Comparison of ENCODE assay signal across 29 cellular contexts in the genomic region with DNA sequence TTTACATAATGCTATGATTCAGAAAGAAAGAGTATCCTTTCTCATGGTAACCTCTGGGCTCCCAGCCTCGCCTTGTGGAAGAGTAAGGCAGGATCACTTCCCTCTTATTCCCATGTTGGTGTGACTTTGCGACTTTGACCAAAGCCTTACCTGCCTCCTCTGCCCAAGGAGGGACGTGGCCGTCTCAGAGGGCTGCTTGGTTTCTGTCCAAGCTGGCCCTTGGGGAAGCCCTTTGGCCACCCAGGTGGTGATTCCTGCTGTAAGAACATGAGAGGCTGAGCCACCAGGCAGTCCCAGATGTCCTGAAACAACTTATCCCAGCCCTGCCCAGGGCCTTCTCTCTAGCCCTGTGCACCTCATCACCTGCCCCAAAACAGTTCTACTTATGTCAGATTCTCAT. TPM values are rescaled to one million over a fixed set of nuclear protein-coding genes. Genes with fewer than 3 reads are reported as not detected.
"Had no signal": no experiment of that assay in that cellular context is flagged by ENCODE, and none has a peak within 500 bp of the region (broad histone marks: within the 10 kb centered on the region; RNA-seq: fewer than 3 reads in every experiment).

No MANE protein-coding gene starts in this region.

- H3K27ac Mint-ChIP-seq: activated naive CD8-positive, alpha-beta T cell treated with anti-CD3 and anti-CD28 coated beads for 36 hours; memory B cell; nephron progenitor cell had no signal

- H3K9ac ChIP-seq: parathyroid adenoma had no signal

- H3K4me1 Mint-ChIP-seq: activated naive CD8-positive, alpha-beta T cell treated with anti-CD3 and anti-CD28 coated beads for 36 hours; central memory CD8-positive, alpha-beta T cell; memory B cell had no signal

- H2AFZ ChIP-seq: parathyroid adenoma had no signal

- H3K79me2 ChIP-seq: parathyroid adenoma had no signal

- H3K27ac ChIP-seq: breast epithelium, colonic mucosa, dorsolateral prefrontal cortex, esophagus muscularis mucosa, gastroesophageal sphincter, parathyroid adenoma had no signal

- FAIRE-seq: TTC549 had no signal

- H3K9me3 Mint-ChIP-seq: activated T-cell treated with anti-CD3 and anti-CD28 coated beads, Interleukin-2, amount 50 U/mL, for 4 hours; central memory CD8-positive, alpha-beta T cell; memory B cell; nephron progenitor cell had no signal

- H3K36me3 Mint-ChIP-seq: activated naive CD8-positive, alpha-beta T cell treated with anti-CD3 and anti-CD28 coated beads for 36 hours; memory B cell had no signal

- H3K4me1 ChIP-seq: breast epithelium, colonic mucosa, esophagus muscularis mucosa, gastroesophageal sphincter had no signal

- H3K4me3 Mint-ChIP-seq: activated naive CD8-positive, alpha-beta T cell treated with anti-CD3 and anti-CD28 coated beads for 36 hours; activated T-cell treated with anti-CD3 and anti-CD28 coated beads, Interleukin-2, amount 50 U/mL, for 4 hours; central memory CD8-positive, alpha-beta T cell; memory B cell; nephron progenitor cell had no signal

- ATAC-seq: activated T-cell treated with anti-CD3 and anti-CD28 coated beads, Interleukin-2, amount 50 U/mL, for 4 hours; gastroesophageal sphincter; left cardiac atrium; right cardiac atrium had no signal

- H3K9me3 ChIP-seq: breast epithelium, colonic mucosa, esophagus muscularis mucosa, gastroesophageal sphincter had no signal

- H3K4me3 ChIP-seq: breast epithelium, colonic mucosa, dorsolateral prefrontal cortex, esophagus muscularis mucosa, gastroesophageal sphincter had no signal

- H3K27me3 ChIP-seq: breast epithelium, colonic mucosa, esophagus muscularis mucosa, gastroesophageal sphincter had no signal

- DNase-seq: activated CD4-positive, alpha-beta T cell treated with anti-CD3 and anti-CD28 coated beads for 4 hours; activated CD4-positive, alpha-beta T cell treated with anti-CD3 and anti-CD28 coated beads, Interleukin-2, amount 50 U/mL, for 48 hours; activated CD4-positive, CD25-positive, alpha-beta regulatory T cell; activated CD8-positive, alpha-beta memory T cell treated with anti-CD3 and anti-CD28 coated beads, Interleukin-2, amount 50 U/mL, for 48 hours; activated naive CD4-positive, alpha-beta T cell treated with Interleukin-2 at 50 U/mL for 16 hours; activated naive CD8-positive, alpha-beta T cell treated with anti-CD3 and anti-CD28 coated beads for 36 hours; activated T-cell treated with anti-CD3 and anti-CD28 coated beads, Interleukin-2, amount 50 U/mL, for 4 hours; colonic mucosa; dorsolateral prefrontal cortex; head of caudate nucleus; hypothalamus; left cardiac atrium; nephron progenitor cell; nucleus accumbens; right cardiac atrium; stimulated activated CD4-positive, alpha-beta T cell treated with anti-CD3 and anti-CD28 coated beads, Interleukin-4, amount 100 ng/mL, for 24 hours; stimulated activated naive CD4-positive, alpha-beta T cell treated with Interleukin-2 at 50 U/mL for 16 hours had no signal

- H3K36me3 ChIP-seq: breast epithelium, colonic mucosa, esophagus muscularis mucosa, gastroesophageal sphincter had no signal

RNA-seq across cellular contexts. Expression of gene UGT1A6, which starts 6.0 kb away (rescaled TPM):
- total RNA-seq: activated CD8-positive, alpha-beta memory T cell treated with anti-CD3 and anti-CD28 coated beads for 36 hours; activated naive CD8-positive, alpha-beta T cell treated with anti-CD3 and anti-CD28 coated beads for 36 hours; breast epithelium; dorsolateral prefrontal cortex; esophagus muscularis mucosa; left cardiac atrium; mononuclear cell; pulmonary artery endothelial cell; right cardiac atrium; subcutaneous adipose tissue had no signal
- polyA plus RNA-seq: right cardiac atrium had no signal

RNA-seq across cellular contexts. Expression of gene UGT1A5, which starts 14.0 kb away (rescaled TPM):
- total RNA-seq: activated CD8-positive, alpha-beta memory T cell treated with anti-CD3 and anti-CD28 coated beads for 36 hours; activated naive CD8-positive, alpha-beta T cell treated with anti-CD3 and anti-CD28 coated beads for 36 hours; activated T-cell treated with anti-CD3 and anti-CD28 coated beads, Interleukin-2, amount 50 U/mL, for 4 hours; breast epithelium; esophagus muscularis mucosa; gastroesophageal sphincter; left cardiac atrium; mononuclear cell; pulmonary artery endothelial cell; right cardiac atrium; subcutaneous adipose tissue had no signal
- polyA plus RNA-seq: right cardiac atrium, urinary bladder had no signal

RNA-seq across cellular contexts. Expression of gene UGT1A7, which starts 17.0 kb away (rescaled TPM):
- total RNA-seq: activated CD8-positive, alpha-beta memory T cell treated with anti-CD3 and anti-CD28 coated beads for 36 hours; activated naive CD8-positive, alpha-beta T cell treated with anti-CD3 and anti-CD28 coated beads for 36 hours; breast epithelium; dorsolateral prefrontal cortex; left cardiac atrium; mononuclear cell; pulmonary artery endothelial cell; right cardiac atrium had no signal
- polyA plus RNA-seq: right cardiac atrium had no signal

RNA-seq across cellular contexts. Expression of gene UGT1A4, which starts 19.8 kb away (rescaled TPM):
- total RNA-seq: activated CD8-positive, alpha-beta memory T cell treated with anti-CD3 and anti-CD28 coated beads for 36 hours; activated naive CD8-positive, alpha-beta T cell treated with anti-CD3 and anti-CD28 coated beads for 36 hours; activated T-cell treated with anti-CD3 and anti-CD28 coated beads, Interleukin-2, amount 50 U/mL, for 4 hours; breast epithelium; dorsolateral prefrontal cortex; esophagus muscularis mucosa; left cardiac atrium; mononuclear cell; pulmonary artery endothelial cell; right cardiac atrium; subcutaneous adipose tissue had no signal

RNA-seq across cellular contexts. Expression of gene UGT1A9, which starts 27.0 kb away (rescaled TPM):
- total RNA-seq: activated CD8-positive, alpha-beta memory T cell treated with anti-CD3 and anti-CD28 coated beads for 36 hours; activated naive CD8-positive, alpha-beta T cell treated with anti-CD3 and anti-CD28 coated beads for 36 hours; activated T-cell treated with anti-CD3 and anti-CD28 coated beads, Interleukin-2, amount 50 U/mL, for 4 hours; breast epithelium; dorsolateral prefrontal cortex; esophagus muscularis mucosa; gastroesophageal sphincter; mononuclear cell; pulmonary artery endothelial cell; right cardiac atrium; subcutaneous adipose tissue; urinary bladder had no signal
- polyA plus RNA-seq: right cardiac atrium had no signal
